In the genomic region with DNA sequence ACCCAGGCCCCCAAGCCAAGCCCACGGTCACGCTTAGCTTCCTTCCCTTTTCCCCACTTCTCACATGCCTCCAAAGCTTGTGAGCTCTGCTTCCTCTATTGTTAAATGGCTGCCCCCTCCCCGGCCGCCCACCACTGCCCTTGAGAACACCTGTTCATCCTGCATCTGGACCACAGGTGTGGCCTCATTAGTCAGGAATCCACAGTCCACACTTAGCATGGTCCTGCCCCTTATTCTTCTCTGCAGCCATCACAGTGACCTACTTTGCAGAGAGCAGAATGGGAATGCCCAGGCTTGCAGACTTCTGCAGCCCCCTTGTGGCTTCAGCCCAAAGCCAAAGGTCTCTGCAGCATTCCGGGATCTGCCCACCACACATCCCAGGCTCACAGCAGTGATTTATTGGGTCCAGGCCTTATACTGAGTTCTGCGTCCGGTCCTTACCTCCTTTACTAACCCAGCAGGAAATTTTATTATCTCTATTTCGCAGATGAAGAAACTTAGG, we compare ENCODE assay signal across 13 cellular contexts.
DNase-seq lines count a peak whose midpoint lies in the region; ATAC-seq and TF ChIP-seq lines count a peak whose summit lies in the region.
"Had no signal": no experiment of that assay in that cellular context is flagged by ENCODE, and none has a peak within 500 bp of the region (broad histone marks: within the 10 kb centered on the region; RNA-seq: fewer than 3 reads in every experiment).

No MANE protein-coding gene starts in this region.

- no peaks in the 10 kb centered on the region for H3K27me3 ChIP-seq in heart left ventricle
- H3K27me3 ChIP-seq in right cardiac atrium (ENCODE audit: control insufficient read depth, insufficient read depth), result no peaks in the 10 kb centered on the region
- no peaks in the 10 kb centered on the region for H3K27me3 ChIP-seq in liver (ENCODE audit: control insufficient read depth in 4 of 4, insufficient read depth in 4 of 4, low read length in 3 of 4)
- H3K27me3 ChIP-seq: MG63 had no signal

- H3K27ac ChIP-seq in heart left ventricle (no peak overlapping the region), right cardiac atrium (ENCODE audit: low read length) (no peak overlapping the region), cingulate gyrus (ENCODE audit: low read depth, low read length) (peak overlapping the region; percentile 39), liver (ENCODE audit: low read depth in 1 of 2, low read length in 2 of 2) (no peak overlapping the region)
- H3K27ac ChIP-seq: skin epidermis had no signal

- no peak overlapping the region for H3K9ac ChIP-seq in liver (ENCODE audit: low read depth in 1 of 2, low read length in 2 of 2)

- intact Hi-C loops in heart left ventricle (cut with DNase I), result loop anchor here in 3 of 10 donors (5.0 to 10.0 kb wide), 2 partner anchors 49 to 52 kb away; no protein-coding TSS in a partner anchor
- intact Hi-C loops in right cardiac atrium (cut with DNase I), result loop anchor here in 1 of 4 donors (10.0 kb wide), 1 partner anchor 49 kb away; no protein-coding TSS in a partner anchor

- H3K36me3 ChIP-seq in heart left ventricle (no peaks in the 10 kb centered on the region), liver (ENCODE audit: control insufficient read depth in 4 of 4, insufficient read depth in 3 of 4, low read depth in 1 of 4, low read length in 3 of 4) (no peaks in the 10 kb centered on the region)
- H3K36me3 ChIP-seq: MG63 had no signal

- TF ChIP-seq CTCF in heart left ventricle (IDR thresholded peaks at IDR 0.05), result peak in 7 of 12 donors; percentile 7 to 30 (median 18)
- TF ChIP-seq CTCF in liver (IDR thresholded peaks at IDR 0.05; ENCODE audit: low read depth, low read length, missing input control), result no peak

- WGBS in heart left ventricle, 4 donors, result 58 to 90% (median 74%) methylated on average over 8 of the region's 8 CpGs
- WGBS in right cardiac atrium, result 73% methylated on average over 8 of the region's 8 CpGs
- 62% methylated on average over 8 of the region's 8 CpGs for WGBS in liver

- ATAC-seq in heart left ventricle (peak in 1 of 4 donors; percentile 5), right cardiac atrium (no peak), HG03457 (IDR thresholded peaks at IDR 0.05; ENCODE audit: unreplicated experiment) (no peak)

- TF ChIP-seq RAD21 in liver (IDR thresholded peaks at IDR 0.05), result no peak

- H3K4me3 ChIP-seq in heart left ventricle (no peak overlapping the region), right cardiac atrium (ENCODE audit: low read length) (no peak overlapping the region), liver (ENCODE audit: low read depth in 1 of 3, low read length in 3 of 3) (no peak overlapping the region)
- H3K4me3 ChIP-seq: MG63, skin epidermis had no signal

- no peaks in the 10 kb centered on the region for H3K9me3 ChIP-seq in heart left ventricle
- H3K9me3 ChIP-seq in right cardiac atrium (ENCODE audit: control insufficient read depth, low read length), result no peaks in the 10 kb centered on the region
- no peaks in the 10 kb centered on the region for H3K9me3 ChIP-seq in liver (ENCODE audit: control insufficient read depth in 4 of 4, low read length in 3 of 4)
- H3K9me3 ChIP-seq: MG63 had no signal

- no peak for TF ChIP-seq POLR2A in heart left ventricle (IDR thresholded peaks at IDR 0.05)

- H3K4me1 ChIP-seq in heart left ventricle (peaks cover 9 to 71% (median 37%) of the 10 kb centered on the region in 12 donors), right cardiac atrium (ENCODE audit: control insufficient read depth, insufficient read depth, low read length) (peaks cover 14% of the 10 kb centered on the region), liver (ENCODE audit: control insufficient read depth in 4 of 4, insufficient read depth in 4 of 4, low read length in 3 of 4) (peaks cover 0 to 2% (median 0%) of the 10 kb centered on the region in 4 donors)

- DNase-seq in heart left ventricle (no peak), right cardiac atrium (no peak), RPMI8226 (no peak), T-helper 9 cell (no peak)
- no peak for DNase-seq in stimulated activated CD4-positive, alpha-beta T cell treated with anti-CD3 and anti-CD28 coated beads, Interleukin-4, amount 100 ng/mL, for 1 hour
- DNase-seq: activated naive CD8-positive, alpha-beta T cell treated with anti-CD3 and anti-CD28 coated beads, Interleukin-2, amount 10 ng/mL, durations not matched to agents 7 days and 5 days; MG63; NCI-H226; trophoblast cell had no signal

TF ChIP-seq in liver, 16 proteins besides CTCF, POLR2A, EP300 and RAD21:
- TF ChIP-seq REST (IDR thresholded peaks at IDR 0.05), result no peak
- TF ChIP-seq NR2F2 (IDR thresholded peaks at IDR 0.05), result peak; percentile 36
